ENCODE assay signal across 8 cellular contexts in the genomic region with DNA sequence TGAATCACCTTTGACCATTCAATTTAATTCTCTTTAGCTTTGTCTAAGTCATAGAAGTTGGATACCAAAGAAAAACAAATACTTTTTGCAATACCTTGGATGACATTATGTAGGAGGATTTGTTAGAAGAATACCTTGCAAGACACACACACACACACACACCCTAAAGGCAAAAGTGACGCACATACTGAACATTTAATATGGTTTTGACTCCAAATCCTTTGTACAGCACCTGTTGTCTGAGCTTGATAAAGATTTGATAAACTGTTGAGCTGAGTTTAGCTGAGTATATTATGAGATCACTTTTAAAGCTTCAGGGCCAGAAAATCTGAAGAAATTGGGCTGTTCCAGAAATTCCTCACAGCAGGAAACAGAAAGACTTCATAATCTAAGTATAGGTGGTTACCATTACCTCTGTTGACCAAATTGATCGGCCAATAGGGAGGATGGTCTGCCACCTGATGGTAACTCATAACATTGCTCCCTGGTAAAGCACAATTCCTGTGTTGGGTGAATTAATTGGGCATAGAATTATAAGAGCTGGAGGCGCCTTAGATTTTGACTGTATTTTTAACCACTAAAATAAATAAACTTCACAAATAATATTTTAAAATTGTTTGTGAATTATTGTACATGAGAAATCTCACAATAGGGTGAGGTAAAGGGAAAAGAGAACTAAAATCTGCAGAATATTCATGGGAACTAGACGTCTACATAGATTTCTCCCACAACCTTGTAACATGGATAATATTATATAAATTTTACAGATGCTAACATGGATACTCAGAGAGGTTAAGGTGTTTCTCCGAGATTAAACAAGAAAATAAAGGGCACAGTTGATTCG. TPM values are rescaled to one million over a fixed set of nuclear protein-coding genes. Genes with fewer than 3 reads are reported as not detected.
DNase-seq lines count a peak whose midpoint lies in the region; ATAC-seq and TF ChIP-seq lines count a peak whose summit lies in the region.

No MANE protein-coding gene starts in this region.

- no TSS peak for BruUV-seq in HCT116 (replicated peaks; lab: Mats Ljungman, UMichigan)

- POLR2A ChIA-PET in HCT116 (lab: Charles Lee), result interaction anchor here (0.8 to 1.6 kb wide), 2 partner anchors 42 to 83 kb away, joined by 3 to 6 read pairs; a partner anchor contains a TSS

- H3K9me3 Mint-ChIP-seq in activated T-helper 17 cell treated with anti-CD3 and anti-CD28 coated beads, Interleukin-2, amount 50 U/mL, for 72 hours, result no peaks in the 10 kb centered on the region

- TF ChIP-seq POLR2A in HCT116 (IDR thresholded peaks at IDR 0.05; ENCODE audit: borderline replicate concordance, extremely low read depth, insufficient read depth, insufficient read length) (no peak), NB4 (IDR thresholded peaks at IDR 0.05; ENCODE audit: extremely low read depth, insufficient read length) (no peak)

- no peak overlapping the region for H2AFZ ChIP-seq in HCT116 (ENCODE audit: low read depth, low read length, poor library complexity, severe bottlenecking)

- no peaks in the 10 kb centered on the region for H3K9me3 ChIP-seq in HCT116 (ENCODE audit: control insufficient read depth in 1 of 2, insufficient read depth in 1 of 2, low read depth in 1 of 2, low read length in 2 of 2)
- no peaks in the 10 kb centered on the region for H3K9me3 ChIP-seq in left ventricle myocardium inferior (replicated peaks)

- H3K4me1 Mint-ChIP-seq in activated T-helper 17 cell treated with anti-CD3 and anti-CD28 coated beads, Interleukin-2, amount 50 U/mL, for 72 hours, result no peaks in the 10 kb centered on the region

- H3K27ac ChIP-seq in HCT116 (ENCODE audit: low read depth, low read length) (no peak overlapping the region), left ventricle myocardium inferior (replicated peaks) (no peak overlapping the region)

- DNase-seq in AG08396 (ENCODE audit: low spot score), result peak; percentile 39
- peak; percentile 27 for DNase-seq in G401 (ENCODE audit: low spot score)
- peak; percentile 31 for DNase-seq in HCT116 (ENCODE audit: low read depth, low spot score)
- peak; percentile 41 for DNase-seq in NB4 (ENCODE audit: low read depth)
- DNase-seq in left ventricle myocardium inferior, result no peak
- peak; percentile 4 for DNase-seq in stimulated activated naive CD4-positive, alpha-beta T cell treated with Interleukin-2 at 50 U/mL for 16 hours (lab: John Stamatoyannopoulos, UW)
- no peak for DNase-seq in activated T-cell treated with anti-CD3 and anti-CD28 coated beads, Interleukin-2, amount 50 U/mL, for 1 hour

- peak; percentile 83 for TF ChIP-seq RAD21 in HCT116 (IDR thresholded peaks at IDR 0.05; ENCODE audit: low read depth)

- H3K4me1 ChIP-seq in HCT116 (ENCODE audit: control insufficient read depth in 1 of 2, insufficient read depth in 2 of 2, low read length in 2 of 2) (peaks cover 9 to 11% of the 10 kb centered on the region in 2 experiments), left ventricle myocardium inferior (peaks cover 3% of the 10 kb centered on the region)

- H3K9ac ChIP-seq in HCT116 (ENCODE audit: low read length), result no peak overlapping the region

- no peaks in the 10 kb centered on the region for H3K36me3 Mint-ChIP-seq in activated T-helper 17 cell treated with anti-CD3 and anti-CD28 coated beads, Interleukin-2, amount 50 U/mL, for 72 hours (ENCODE audit: low read depth)

- H3K4me2 ChIP-seq in HCT116 (ENCODE audit: low read length), result no peak overlapping the region

- intact Hi-C loops in HCT116 (cut with micrococcal nuclease), result loop anchor here (1.0 to 2.0 kb wide), 2 partner anchors 78 to 479 kb away; no protein-coding TSS in a partner anchor
- intact Hi-C loops in left ventricle myocardium inferior (cut with micrococcal nuclease), result no loop called here

- in situ Hi-C loops in G401 (cut with HindIII; ENCODE audit: low sequenced_read_pairs), result no loop called here

- H3K4me3 Mint-ChIP-seq in activated T-helper 17 cell treated with anti-CD3 and anti-CD28 coated beads, Interleukin-2, amount 50 U/mL, for 72 hours, result no peak overlapping the region

- H3K27me3 Mint-ChIP-seq in activated T-helper 17 cell treated with anti-CD3 and anti-CD28 coated beads, Interleukin-2, amount 50 U/mL, for 72 hours, result no peaks in the 10 kb centered on the region

- no peak overlapping the region for H3K27ac Mint-ChIP-seq in activated T-helper 17 cell treated with anti-CD3 and anti-CD28 coated beads, Interleukin-2, amount 50 U/mL, for 72 hours

- CTCF ChIA-PET in HCT116 (lab: Charles Lee), result interaction anchor here (0.6 to 1.8 kb wide), 11 partner anchors 10 to 101 kb away, joined by 3 to 15 read pairs (median 4); no protein-coding TSS in a partner anchor

- H3K79me2 ChIP-seq in HCT116 (ENCODE audit: insufficient read depth, low read length), result no peaks in the 10 kb centered on the region

- RAD21 ChIA-PET in HCT116 (lab: Charles Lee; ENCODE audit: low non-redundant PET in 1 of 2, low total read pairs in 2 of 2, uncharacterized antibody in 2 of 2, unreplicated experiment in 2 of 2), result no interaction called here

- TF ChIP-seq CTCF in HCT116 (IDR thresholded peaks at IDR 0.05 in 2 of 3, conservative IDR thresholded peaks at IDR 0.05 in 1 of 3; ENCODE audit: borderline replicate concordance in 1 of 3, insufficient read depth in 1 of 3, low read depth in 2 of 3, low read length in 2 of 3) (peak; percentile 67 to 76 (median 69)), NB4 (IDR thresholded peaks at IDR 0.05; ENCODE audit: low read depth, low read length) (peak; percentile 56), left ventricle myocardium inferior (IDR thresholded peaks at IDR 0.05; ENCODE audit: borderline replicate concordance) (peak; percentile 70)

- no peaks in the 10 kb centered on the region for H3K36me3 ChIP-seq in HCT116 (ENCODE audit: control insufficient read depth in 1 of 2, insufficient read depth in 2 of 2, low read length in 2 of 2)
- H3K36me3 ChIP-seq in left ventricle myocardium inferior, result no peaks in the 10 kb centered on the region

- H3K4me3 ChIP-seq in HCT116 (replicated peaks in 1 of 2; ENCODE audit: low read depth in 1 of 2, low read length in 2 of 2) (no peak overlapping the region), NB4 (ENCODE audit: low read depth, low read length) (no peak overlapping the region), left ventricle myocardium inferior (no peak overlapping the region)

- peak; percentile 74 for ATAC-seq in HCT116
- peak; percentile 68 for ATAC-seq in activated T-helper 17 cell treated with anti-CD3 and anti-CD28 coated beads, Interleukin-2, amount 50 U/mL, for 72 hours (replicated peaks)

- H3K27me3 ChIP-seq in HCT116 (ENCODE audit: insufficient read depth, low read length) (no peaks in the 10 kb centered on the region), left ventricle myocardium inferior (ENCODE audit: low read depth) (no peaks in the 10 kb centered on the region)

- H3K9me2 ChIP-seq in HCT116 (ENCODE audit: insufficient read depth), result no peaks in the 10 kb centered on the region

- H4K20me1 ChIP-seq in HCT116 (ENCODE audit: insufficient read depth), result no peaks in the 10 kb centered on the region

TF ChIP-seq in HCT116, 20 proteins besides CTCF, POLR2A, EP300 and RAD21:
- no peak for TF ChIP-seq EZH2phosphoT487 (IDR thresholded peaks at IDR 0.05; ENCODE audit: borderline replicate concordance)
TF ChIP-seq in HCT116: peak in this region for 0.

RNA-seq across cellular contexts. Expression of a gene that starts 21.9 kb away (rescaled TPM):
- total RNA-seq in G401 (2014; rRNA removed; shearing (Covaris generic)), result 21.8 and 32.5 TPM in 2 replicates
- 43.3 TPM for total RNA-seq in HCT116 (2021; ENCODE audit: unreplicated experiment)
- 24.7 and 29.7 TPM in 2 replicates for polyA plus RNA-seq in HCT116 (2012)
- 10 to 100 TPM; 24.4 to 58.8 TPM for total RNA-seq in activated T-helper 17 cell treated with anti-CD3 and anti-CD28 coated beads, Interleukin-2, amount 50 U/mL, for 72 hours
- total RNA-seq in left ventricle myocardium inferior, result 18.0 TPM

RNA-seq across cellular contexts. Expression of a gene that starts 42.3 kb away (rescaled TPM):
- 9.8 and 13.5 TPM in 2 replicates for total RNA-seq in G401 (2014; rRNA removed; shearing (Covaris generic))
- total RNA-seq in HCT116 (2021; ENCODE audit: unreplicated experiment) (8.9 TPM), left ventricle myocardium inferior (8.2 TPM)
- polyA plus RNA-seq in HCT116 (2012), result 6.0 and 9.7 TPM in 2 replicates
- 10 to 100 TPM; 17.1 to 22.0 TPM for total RNA-seq in activated T-helper 17 cell treated with anti-CD3 and anti-CD28 coated beads, Interleukin-2, amount 50 U/mL, for 72 hours

Comparison
In these comparisons a context has a peak if more than half of its experiments do, and no peak if none do; other contexts are left out.
1. DNase-seq: peak in AG08396 (single experiment), G401 (single experiment), HCT116 (single experiment), NB4 (single experiment) and stimulated activated naive CD4-positive, alpha-beta T cell treated with Interleukin-2 at 50 U/mL for 16 hours (single experiment); none in left ventricle myocardium inferior (single experiment) and activated T-cell treated with anti-CD3 and anti-CD28 coated beads, Interleukin-2, amount 50 U/mL, for 1 hour (single experiment).
2. Peak in every context shown above with its lines, with median percentiles within 50 percentile points of each other: CTCF ChIP-seq.